In genomic region chr15:72231847-72232461, GRCh38 we compare ENCODE assay signal across 8 cellular contexts. TPM values are rescaled to one million over a fixed set of nuclear protein-coding genes. Genes with fewer than 3 reads are reported as not detected.
A peak's percentile ranks its signal among the peaks of the same experiment; 100 is the strongest.
DNase-seq lines count a peak whose midpoint lies in the region; ATAC-seq and TF ChIP-seq lines count a peak whose summit lies in the region.

No MANE protein-coding gene starts in this region.

- 1 to 4% (median 2%) methylated on average over 13 of the region's 13 CpGs for WGBS in ovary, 3 donors

- peak overlapping the region; percentile 83 to 98 (median 90) for H3K4me2 ChIP-seq in BLaER1 treated with 17β-estradiol and CSF1 and Interleukin-3, amounts not matched to agents 10 nM and 100 nM

- peaks cover 0 to 16% (median 0%) of the 10 kb centered on the region in 11 experiments; a peak in 11 of 22 replicates for H3K36me3 ChIP-seq in BLaER1 treated with 17β-estradiol and CSF1 and Interleukin-3, amounts not matched to agents 10 nM and 100 nM
- H3K36me3 ChIP-seq in Panc1 (ENCODE audit: control insufficient read depth, insufficient read depth, low read length), result peaks cover 9% of the 10 kb centered on the region
- no peaks in the 10 kb centered on the region for H3K36me3 ChIP-seq in ovary

- peaks cover 11% of the 10 kb centered on the region for H3K36me3 Mint-ChIP-seq in activated naive CD8-positive, alpha-beta T cell treated with anti-CD3 and anti-CD28 coated beads, Interleukin-2, amount 10 ng/mL, durations not matched to agents 7 days and 5 days
- H3K36me3 Mint-ChIP-seq in glutamatergic neuron (ENCODE audit: unreplicated experiment), result no peaks in the 10 kb centered on the region

- CTCF ChIA-PET in Panc1 (lab: Charles Lee), result no interaction called here

- peak; percentile 76 for DNase-seq in HCEC 1CT
- DNase-seq in Panc1 (ENCODE audit: low read depth, low spot score), result no peak
- no peak for DNase-seq in activated naive CD8-positive, alpha-beta T cell treated with anti-CD3 and anti-CD28 coated beads, Interleukin-2, amount 10 ng/mL, durations not matched to agents 7 days and 5 days
- DNase-seq in glutamatergic neuron, result no peak
- DNase-seq in ovary, result no peak
- DNase-seq in NCI-H187 (lab: John Stamatoyannopoulos, UW), result no peak

- ATAC-seq in Panc1, result peak; percentile 19
- no peak for ATAC-seq in activated naive CD8-positive, alpha-beta T cell treated with anti-CD3 and anti-CD28 coated beads, Interleukin-2, amount 10 ng/mL, durations not matched to agents 7 days and 5 days (ENCODE audit: low read depth)
- no peak for ATAC-seq in GM19328 (IDR thresholded peaks at IDR 0.05; ENCODE audit: unreplicated experiment)

- BruUV-seq in Panc1 (replicated peaks; lab: Mats Ljungman, UMichigan), result TSS peak; percentile 97

- TF ChIP-seq CTCF in Panc1 (IDR thresholded peaks at IDR 0.05) (no peak), glutamatergic neuron (IDR thresholded peaks at IDR 0.05; ENCODE audit: partially characterized antibody, unreplicated experiment) (no peak), ovary (IDR thresholded peaks at IDR 0.05) (no peak)

- intact Hi-C loops in Panc1 (cut with micrococcal nuclease; ENCODE audit: unreplicated experiment), result no loop called here
- intact Hi-C loops in ovary (cut with DNase I), result loop anchor here in 2 of 4 donors (2.0 to 5.0 kb wide), 2 partner anchors 40 to 41 kb away; partner anchors contain the start of gene PARP6 (in 2 of the 2)

- POLR2A ChIA-PET in Panc1 (lab: Charles Lee), result interaction anchor here (1.1 kb wide), 1 partner anchor 38 kb away, joined by 4 read pairs; no protein-coding TSS in a partner anchor
- POLR2A ChIA-PET in activated naive CD8-positive, alpha-beta T cell treated with anti-CD3 and anti-CD28 coated beads, Interleukin-2, amount 10 ng/mL, durations not matched to agents 7 days and 5 days (lab: Charles Lee), result interaction anchor here (0.8 to 3.8 kb wide), 5 partner anchors 9 to 134 kb away, joined by 3 to 25 read pairs (median 4); no protein-coding TSS in a partner anchor

- H3K27me3 Mint-ChIP-seq in activated naive CD8-positive, alpha-beta T cell treated with anti-CD3 and anti-CD28 coated beads, Interleukin-2, amount 10 ng/mL, durations not matched to agents 7 days and 5 days, result no peaks in the 10 kb centered on the region
- H3K27me3 Mint-ChIP-seq in glutamatergic neuron (ENCODE audit: unreplicated experiment), result peaks cover 18% of the 10 kb centered on the region

- no peaks in the 10 kb centered on the region for H3K9me3 Mint-ChIP-seq in activated naive CD8-positive, alpha-beta T cell treated with anti-CD3 and anti-CD28 coated beads, Interleukin-2, amount 10 ng/mL, durations not matched to agents 7 days and 5 days
- H3K9me3 Mint-ChIP-seq in glutamatergic neuron (ENCODE audit: unreplicated experiment), result peaks cover 23% of the 10 kb centered on the region

- peaks cover 41% of the 10 kb centered on the region for H3K4me1 Mint-ChIP-seq in activated naive CD8-positive, alpha-beta T cell treated with anti-CD3 and anti-CD28 coated beads, Interleukin-2, amount 10 ng/mL, durations not matched to agents 7 days and 5 days
- peaks cover 27% of the 10 kb centered on the region for H3K4me1 Mint-ChIP-seq in glutamatergic neuron (ENCODE audit: low read depth, unreplicated experiment)

- no peaks in the 10 kb centered on the region for H3K9me3 ChIP-seq in BLaER1 treated with 17β-estradiol and CSF1 and Interleukin-3, amounts not matched to agents 10 nM and 100 nM (replicated peaks in 1 of 11)
- H3K9me3 ChIP-seq in Panc1 (ENCODE audit: control insufficient read depth, insufficient read depth, low read depth, low read length) (no peaks in the 10 kb centered on the region), ovary (no peaks in the 10 kb centered on the region)

- H3K27ac Mint-ChIP-seq in activated naive CD8-positive, alpha-beta T cell treated with anti-CD3 and anti-CD28 coated beads, Interleukin-2, amount 10 ng/mL, durations not matched to agents 7 days and 5 days, result peak overlapping the region; percentile 99
- peak overlapping the region; percentile 96 for H3K27ac Mint-ChIP-seq in glutamatergic neuron (ENCODE audit: unreplicated experiment)

- no peaks in the 10 kb centered on the region for H3K27me3 ChIP-seq in BLaER1 treated with 17β-estradiol and CSF1 and Interleukin-3, amounts not matched to agents 10 nM and 100 nM
- H3K27me3 ChIP-seq in Panc1 (ENCODE audit: control insufficient read depth, insufficient read depth, low read length), result no peaks in the 10 kb centered on the region
- H3K27me3 ChIP-seq in ovary, result no peaks in the 10 kb centered on the region

- peak overlapping the region; percentile 100 for H3K4me3 Mint-ChIP-seq in activated naive CD8-positive, alpha-beta T cell treated with anti-CD3 and anti-CD28 coated beads, Interleukin-2, amount 10 ng/mL, durations not matched to agents 7 days and 5 days
- H3K4me3 Mint-ChIP-seq in glutamatergic neuron (ENCODE audit: unreplicated experiment), result peak overlapping the region; percentile 91

- H3K4me3 ChIP-seq in BLaER1 treated with 17β-estradiol and CSF1 and Interleukin-3, amounts not matched to agents 10 nM and 100 nM, result peak overlapping the region; percentile 78 to 99 (median 96)
- peak overlapping the region; percentile 84 to 97 for H3K4me3 ChIP-seq in Panc1 (ENCODE audit: low read depth in 2 of 2, low read length in 2 of 2)
- H3K4me3 ChIP-seq in ovary, result peak overlapping the region; percentile 88

- H3K9ac ChIP-seq in BLaER1 treated with 17β-estradiol and CSF1 and Interleukin-3, amounts not matched to agents 10 nM and 100 nM, result peak overlapping the region; percentile 91 to 100 (median 99)

- peaks cover 35 to 70% (median 53%) of the 10 kb centered on the region in 10 experiments for H3K4me1 ChIP-seq in BLaER1 treated with 17β-estradiol and CSF1 and Interleukin-3, amounts not matched to agents 10 nM and 100 nM
- H3K4me1 ChIP-seq in Panc1 (ENCODE audit: control insufficient read depth, insufficient read depth, low read length) (peaks cover 17% of the 10 kb centered on the region), ovary (ENCODE audit: insufficient read depth) (peaks cover 14% of the 10 kb centered on the region)

- no peak for TF ChIP-seq POLR2A in ovary (IDR thresholded peaks at IDR 0.05)

- peaks cover 27 to 34% (median 33%) of the 10 kb centered on the region in 11 experiments; a peak in 21 of 22 replicates for H4K20me1 ChIP-seq in BLaER1 treated with 17β-estradiol and CSF1 and Interleukin-3, amounts not matched to agents 10 nM and 100 nM

- in situ Hi-C loops in Panc1 (cut with HindIII; ENCODE audit: low pct_unique_long_range_greater_than_20kb, low sequenced_read_pairs), result no loop called here

- peak overlapping the region; percentile 85 to 100 (median 99) for H3K27ac ChIP-seq in BLaER1 treated with 17β-estradiol and CSF1 and Interleukin-3, amounts not matched to agents 10 nM and 100 nM
- peak overlapping the region; percentile 96 for H3K27ac ChIP-seq in Panc1 (ENCODE audit: low read length)
- peak overlapping the region; percentile 90 to 99 for H3K27ac ChIP-seq in ovary

- TF ChIP-seq EP300 in ovary (IDR thresholded peaks at IDR 0.05), result no peak

RNA-seq across cellular contexts. Expression of gene PKM, which starts 1.0 kb away (rescaled TPM):
- 1,590 TPM for total RNA-seq in Panc1 (2021; ENCODE audit: unreplicated experiment)
- polyA plus RNA-seq in Panc1 (2012; ENCODE audit: insufficient read length), result 1,992 TPM
- total RNA-seq in activated naive CD8-positive, alpha-beta T cell treated with anti-CD3 and anti-CD28 coated beads, Interleukin-2, amount 10 ng/mL, durations not matched to agents 7 days and 5 days, result 100 to 1,000 TPM; 965 to 980 TPM
- total RNA-seq in glutamatergic neuron (ENCODE audit: unreplicated experiment), result 949 TPM
- total RNA-seq in ovary, result 100 to 1,000 TPM; 128 to 385 (median 291) TPM
- 100 to 1,000 TPM; 135 to 692 TPM for polyA plus RNA-seq in ovary

RNA-seq across cellular contexts. Expression of gene GRAMD2A, which starts 34.4 kb away (rescaled TPM):
- 1.3 TPM for total RNA-seq in Panc1 (2021; ENCODE audit: unreplicated experiment)
- 2.5 TPM for polyA plus RNA-seq in Panc1 (2012; ENCODE audit: insufficient read length)
- total RNA-seq in activated naive CD8-positive, alpha-beta T cell treated with anti-CD3 and anti-CD28 coated beads, Interleukin-2, amount 10 ng/mL, durations not matched to agents 7 days and 5 days, result not detected
- total RNA-seq in glutamatergic neuron (ENCODE audit: unreplicated experiment), result not detected
- total RNA-seq in ovary, result 1 to 10 TPM in 5 of 7 donors, under 1 TPM in 2; 0.18 to 8.5 (median 1.6) TPM
- polyA plus RNA-seq in ovary, result under 1 TPM; 0.08 to 0.45 TPM

RNA-seq across cellular contexts. Expression of gene PARP6, which starts 40.4 kb away (rescaled TPM):
- 85.7 TPM for total RNA-seq in Panc1 (2021; ENCODE audit: unreplicated experiment)
- 64.5 TPM for polyA plus RNA-seq in Panc1 (2012; ENCODE audit: insufficient read length)
- 10 to 100 TPM; 86.7 to 90.2 TPM for total RNA-seq in activated naive CD8-positive, alpha-beta T cell treated with anti-CD3 and anti-CD28 coated beads, Interleukin-2, amount 10 ng/mL, durations not matched to agents 7 days and 5 days
- 193 TPM for total RNA-seq in glutamatergic neuron (ENCODE audit: unreplicated experiment)
- total RNA-seq in ovary, result 10 to 100 TPM; 44.5 to 97.4 (median 70.0) TPM
- polyA plus RNA-seq in ovary, result 10 to 100 TPM; 51.5 to 73.3 TPM
